In genomic region chr6:4778086-4778485, GRCh38 we compare ENCODE assay signal across 9 cellular contexts. TPM values are rescaled to one million over a fixed set of nuclear protein-coding genes. Genes with fewer than 3 reads are reported as not detected.
A peak's percentile ranks its signal among the peaks of the same experiment; 100 is the strongest.
DNase-seq lines count a peak whose midpoint lies in the region; ATAC-seq and TF ChIP-seq lines count a peak whose summit lies in the region.
"Had no signal": no experiment of that assay in that cellular context is flagged by ENCODE, and none has a peak within 500 bp of the region (broad histone marks: within the 10 kb centered on the region; RNA-seq: fewer than 3 reads in every experiment).

No MANE protein-coding gene starts in this region.

- CTCF ChIA-PET in activated CD8-positive, alpha-beta memory T cell treated with anti-CD3 and anti-CD28 coated beads, Interleukin-2, amount 10 ng/mL, durations not matched to agents 7 days and 5 days (lab: Charles Lee): interaction anchor here (1.1 to 1.4 kb wide), 4 partner anchors 9 to 252 kb away, joined by 3 to 5 read pairs (median 4); no protein-coding TSS in a partner anchor
- CTCF ChIA-PET in PC-9 (lab: Charles Lee): interaction anchor here (0.6 kb wide), 1 partner anchor 149 kb away, joined by 11 read pairs; no protein-coding TSS in a partner anchor

- no peak overlapping the region for H3K27ac Mint-ChIP-seq in activated CD8-positive, alpha-beta memory T cell treated with anti-CD3 and anti-CD28 coated beads, Interleukin-2, amount 10 ng/mL, durations not matched to agents 7 days and 5 days
- H3K27ac Mint-ChIP-seq in stimulated activated naive CD8-positive, alpha-beta T cell treated with anti-CD3 and anti-CD28 coated beads, Interleukin-15, Interleukin-2, amounts not matched to agents 100 ng/mL and 50 ng/mL, for 24 hours: peak overlapping the region; percentile 83

- no peaks in the 10 kb centered on the region for H3K9me2 ChIP-seq in PC-9 (ENCODE audit: insufficient read depth)

- POLR2A ChIA-PET in PC-9 (lab: Charles Lee; ENCODE audit: unreplicated experiment): interaction anchor here (0.6 kb wide), 1 partner anchor 614 kb away, joined by 4 read pairs; no protein-coding TSS in a partner anchor

- ATAC-seq in activated CD8-positive, alpha-beta memory T cell treated with anti-CD3 and anti-CD28 coated beads, Interleukin-2, amount 10 ng/mL, durations not matched to agents 7 days and 5 days: no peak
- ATAC-seq in GM18867 (IDR thresholded peaks at IDR 0.05; ENCODE audit: unreplicated experiment): no peak

- no peak overlapping the region for H2AFZ ChIP-seq in PC-9

- peaks cover 49% of the 10 kb centered on the region for H3K4me1 Mint-ChIP-seq in activated CD8-positive, alpha-beta memory T cell treated with anti-CD3 and anti-CD28 coated beads, Interleukin-2, amount 10 ng/mL, durations not matched to agents 7 days and 5 days
- peaks cover 79% of the 10 kb centered on the region for H3K4me1 Mint-ChIP-seq in stimulated activated naive CD8-positive, alpha-beta T cell treated with anti-CD3 and anti-CD28 coated beads, Interleukin-15, Interleukin-2, amounts not matched to agents 100 ng/mL and 50 ng/mL, for 24 hours (ENCODE audit: low read depth)

- H3K36me3 ChIP-seq in PC-9 (ENCODE audit: low read depth): no peaks in the 10 kb centered on the region

- peak overlapping the region; percentile 72 for H3K4me2 ChIP-seq in PC-9

- TF ChIP-seq CTCF in PC-9 (conservative IDR thresholded peaks at IDR 0.05) (no peak), fibroblast of mammary gland (conservative IDR thresholded peaks at IDR 0.05; ENCODE audit: control insufficient read depth, insufficient read depth, low read depth, low read length) (no peak)

- peak overlapping the region; percentile 59; the same call in 1 of the 2 replicates for H3K4me3 ChIP-seq in PC-9
- no peak overlapping the region for H3K4me3 ChIP-seq in fibroblast of mammary gland (ENCODE audit: control insufficient read depth, low read depth, low read length)

- peaks cover 2% of the 10 kb centered on the region for H3K9me3 Mint-ChIP-seq in activated CD8-positive, alpha-beta memory T cell treated with anti-CD3 and anti-CD28 coated beads, Interleukin-2, amount 10 ng/mL, durations not matched to agents 7 days and 5 days (ENCODE audit: low read depth)
- H3K9me3 Mint-ChIP-seq in stimulated activated naive CD8-positive, alpha-beta T cell treated with anti-CD3 and anti-CD28 coated beads, Interleukin-15, Interleukin-2, amounts not matched to agents 100 ng/mL and 50 ng/mL, for 24 hours: peaks cover 8% of the 10 kb centered on the region

- H3K79me2 ChIP-seq in PC-9 (ENCODE audit: low read depth): peaks cover 56% of the 10 kb centered on the region

- DNase-seq in activated CD8-positive, alpha-beta memory T cell treated with anti-CD3 and anti-CD28 coated beads, Interleukin-2, amount 10 ng/mL, durations not matched to agents 7 days and 5 days: no peak
- DNase-seq in activated CD8-positive, alpha-beta memory T cell treated with anti-CD3 and anti-CD28 coated beads for 24 hours: no peak
- no peak for DNase-seq in PC-9
- DNase-seq in fibroblast of mammary gland (ENCODE audit: low read depth): peak; percentile 42
- no peak for DNase-seq in NCI-H187 (lab: John Stamatoyannopoulos, UW)
- no peak for DNase-seq in COLO668 (lab: John Stamatoyannopoulos, UW; ENCODE audit: unreplicated experiment)
- DNase-seq: substantia nigra had no signal

- H3F3A ChIP-seq in PC-9 (ENCODE audit: insufficient read depth, low read depth): no peaks in the 10 kb centered on the region

- intact Hi-C loops in PC-9 (cut with micrococcal nuclease; ENCODE audit: unreplicated experiment): loop anchor here (5.0 to 10.0 kb wide), 3 partner anchors 133 to 393 kb away; no protein-coding TSS in a partner anchor

- BruUV-seq in PC-9 (replicated peaks; lab: Mats Ljungman, UMichigan): no TSS peak

- H3K27me3 Mint-ChIP-seq in activated CD8-positive, alpha-beta memory T cell treated with anti-CD3 and anti-CD28 coated beads, Interleukin-2, amount 10 ng/mL, durations not matched to agents 7 days and 5 days: peaks cover 19% of the 10 kb centered on the region
- H3K27me3 Mint-ChIP-seq in stimulated activated naive CD8-positive, alpha-beta T cell treated with anti-CD3 and anti-CD28 coated beads, Interleukin-15, Interleukin-2, amounts not matched to agents 100 ng/mL and 50 ng/mL, for 24 hours: peaks cover 10% of the 10 kb centered on the region

- no peak overlapping the region for H3K27ac ChIP-seq in PC-9

- H3K36me3 Mint-ChIP-seq in activated CD8-positive, alpha-beta memory T cell treated with anti-CD3 and anti-CD28 coated beads, Interleukin-2, amount 10 ng/mL, durations not matched to agents 7 days and 5 days: peaks cover 19% of the 10 kb centered on the region
- H3K36me3 Mint-ChIP-seq in stimulated activated naive CD8-positive, alpha-beta T cell treated with anti-CD3 and anti-CD28 coated beads, Interleukin-15, Interleukin-2, amounts not matched to agents 100 ng/mL and 50 ng/mL, for 24 hours (ENCODE audit: low read depth): peaks cover 18% of the 10 kb centered on the region

- H4K20me1 ChIP-seq in PC-9 (ENCODE audit: insufficient read depth): no peaks in the 10 kb centered on the region

- peak overlapping the region; percentile 82 for H3K4me3 Mint-ChIP-seq in activated CD8-positive, alpha-beta memory T cell treated with anti-CD3 and anti-CD28 coated beads, Interleukin-2, amount 10 ng/mL, durations not matched to agents 7 days and 5 days
- H3K4me3 Mint-ChIP-seq in stimulated activated naive CD8-positive, alpha-beta T cell treated with anti-CD3 and anti-CD28 coated beads, Interleukin-15, Interleukin-2, amounts not matched to agents 100 ng/mL and 50 ng/mL, for 24 hours: peak overlapping the region; percentile 82

- no peaks in the 10 kb centered on the region for H3K27me3 ChIP-seq in PC-9 (ENCODE audit: insufficient read depth, low read depth)

- no peaks in the 10 kb centered on the region for H3K9me3 ChIP-seq in PC-9 (ENCODE audit: insufficient read depth, low read depth)

- H3K4me1 ChIP-seq in PC-9 (replicated peaks; ENCODE audit: insufficient read depth): no peaks in the 10 kb centered on the region

RNA-seq across cellular contexts. Expression of gene CDYL, which starts 1.9 kb away (rescaled TPM):
- total RNA-seq in activated CD8-positive, alpha-beta memory T cell treated with anti-CD3 and anti-CD28 coated beads, Interleukin-2, amount 10 ng/mL, durations not matched to agents 7 days and 5 days: 10 to 100 TPM; 40.8 to 43.4 TPM
- total RNA-seq in PC-9 (2021): 52.7 and 60.8 TPM in 2 replicates
